In the genomic region with DNA sequence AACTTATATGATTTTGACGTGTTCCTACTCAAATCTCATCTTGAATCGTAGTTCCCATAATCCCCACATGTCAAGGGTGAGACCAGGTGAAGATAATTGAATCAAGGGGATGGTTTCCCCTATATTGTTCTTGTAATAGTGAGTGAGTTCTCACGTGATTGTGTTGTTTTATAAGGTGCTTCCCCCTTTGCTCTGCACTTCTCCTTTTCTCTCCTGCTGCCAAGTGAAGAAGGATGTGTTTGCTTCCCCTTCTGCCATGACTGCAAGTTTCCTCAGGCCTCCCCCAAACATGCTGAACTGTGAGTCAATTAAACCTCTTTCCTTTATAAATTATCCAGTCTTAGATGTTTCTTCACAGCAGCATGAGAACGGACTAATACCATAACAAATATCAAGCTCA, we compare ENCODE assay signal across 21 cellular contexts.
DNase-seq lines count a peak whose midpoint lies in the region; ATAC-seq and TF ChIP-seq lines count a peak whose summit lies in the region.
"Had no signal": no experiment of that assay in that cellular context is flagged by ENCODE, and none has a peak within 500 bp of the region (broad histone marks: within the 10 kb centered on the region; RNA-seq: fewer than 3 reads in every experiment).

No MANE protein-coding gene starts in this region.

- no peak for TF ChIP-seq CTCF in GM23338 (conservative IDR thresholded peaks at IDR 0.05; ENCODE audit: low read depth in 2 of 2)

- no peak overlapping the region for H3K27ac ChIP-seq in CD8-positive, alpha-beta memory T cell (ENCODE audit: low read depth, low read length)
- H3K27ac ChIP-seq in GM23338 (ENCODE audit: low read depth), result no peak overlapping the region

- DNase-seq in AML-193 (lab: John Stamatoyannopoulos, UW), result peak; percentile 72 to 78
- peak; percentile 8 for DNase-seq in NAMALWA (ENCODE audit: low spot score)
- DNase-seq in SKM-1 (lab: John Stamatoyannopoulos, UW; ENCODE audit: unreplicated experiment), result peak; percentile 36
- no peak for DNase-seq in effector CD8-positive, alpha-beta T cell (lab: John Stamatoyannopoulos, UW)
- no peak for DNase-seq in CD8-positive, alpha-beta memory T cell
- no peak for DNase-seq in activated CD8-positive, alpha-beta memory T cell treated with anti-CD3 and anti-CD28 coated beads, Interleukin-2, amount 50 U/mL, for 48 hours
- DNase-seq in GM23338 (ENCODE audit: low spot score), result no peak
- DNase-seq: BE2C; CD4-positive, alpha-beta T cell; EL; NCI-H1092 treated with DMSO at 0.1 percent for 48 hours; NCI-H146; NCI-H2081; NCI-H446; NCI-H69; RPMI8226; SHP77 treated with DMSO at 0.1 percent for 48 hours; T-helper 17 cell had no signal

- POLR2A ChIA-PET in CD8-positive, alpha-beta memory T cell (lab: Charles Lee), result no interaction called here

- no peaks in the 10 kb centered on the region for H3F3A ChIP-seq in GM23338 (replicated peaks; ENCODE audit: low read depth)

- no peaks in the 10 kb centered on the region for H3K4me1 ChIP-seq in CD8-positive, alpha-beta memory T cell (ENCODE audit: insufficient read depth, low read length)
- H3K4me1 ChIP-seq in GM23338 (ENCODE audit: insufficient read depth), result no peaks in the 10 kb centered on the region
- H3K4me1 ChIP-seq: BE2C, HAP-1 had no signal

- no peaks in the 10 kb centered on the region for H3K9me3 Mint-ChIP-seq in CD8-positive, alpha-beta memory T cell
- no peaks in the 10 kb centered on the region for H3K9me3 Mint-ChIP-seq in GM23338
- H3K9me3 Mint-ChIP-seq: CD4-positive, alpha-beta T cell had no signal

- no peaks in the 10 kb centered on the region for H3K27me3 ChIP-seq in CD8-positive, alpha-beta memory T cell (ENCODE audit: insufficient read depth, low read length, poor library complexity, severe bottlenecking)
- H3K27me3 ChIP-seq in GM23338 (ENCODE audit: insufficient read depth), result no peaks in the 10 kb centered on the region
- H3K27me3 ChIP-seq: BE2C had no signal

- CTCF ChIA-PET in CD8-positive, alpha-beta memory T cell (lab: Charles Lee), result no interaction called here

- no peaks in the 10 kb centered on the region for H3K4me1 Mint-ChIP-seq in CD8-positive, alpha-beta memory T cell
- H3K4me1 Mint-ChIP-seq in GM23338, result no peaks in the 10 kb centered on the region
- H3K4me1 Mint-ChIP-seq: T-helper 17 cell had no signal

- no peaks in the 10 kb centered on the region for H3K9me3 ChIP-seq in CD8-positive, alpha-beta memory T cell (ENCODE audit: low read length)
- H3K9me3 ChIP-seq: BE2C, HAP-1 had no signal

- H3K27me3 Mint-ChIP-seq in CD8-positive, alpha-beta memory T cell, result peaks cover 3 to 4% of the 10 kb centered on the region in 2 donors
- no peaks in the 10 kb centered on the region for H3K27me3 Mint-ChIP-seq in GM23338 (ENCODE audit: insufficient read depth, low read depth, poor library complexity)
- H3K27me3 Mint-ChIP-seq: CD4-positive, alpha-beta T cell had no signal

- no peaks in the 10 kb centered on the region for H3K79me2 ChIP-seq in GM23338 (replicated peaks; ENCODE audit: insufficient read depth)

- H3K27ac Mint-ChIP-seq in CD8-positive, alpha-beta memory T cell, result no peak overlapping the region
- no peak overlapping the region for H3K27ac Mint-ChIP-seq in GM23338
- H3K27ac Mint-ChIP-seq: CD4-positive, alpha-beta T cell; T-helper 17 cell had no signal

- no peaks in the 10 kb centered on the region for H4K20me1 ChIP-seq in GM23338 (replicated peaks; ENCODE audit: insufficient read depth)

- H3K36me3 ChIP-seq in CD8-positive, alpha-beta memory T cell (ENCODE audit: insufficient read depth, low read length), result no peaks in the 10 kb centered on the region
- H3K36me3 ChIP-seq in GM23338 (ENCODE audit: insufficient read depth), result no peaks in the 10 kb centered on the region
- H3K36me3 ChIP-seq: BE2C, HAP-1 had no signal

- no peak overlapping the region for H3K4me2 ChIP-seq in GM23338

- H3K4me3 ChIP-seq in CD8-positive, alpha-beta memory T cell (ENCODE audit: low read length), result no peak overlapping the region
- H3K4me3 ChIP-seq in GM23338, result no peak overlapping the region
- H3K4me3 ChIP-seq: HAP-1 had no signal

- H3K4me3 Mint-ChIP-seq in CD8-positive, alpha-beta memory T cell, result no peak overlapping the region
- H3K4me3 Mint-ChIP-seq in GM23338, result no peak overlapping the region
- H3K4me3 Mint-ChIP-seq: CD4-positive, alpha-beta T cell; T-helper 17 cell had no signal

- ATAC-seq in HG03565 (IDR thresholded peaks at IDR 0.05; ENCODE audit: unreplicated experiment), result peak; percentile 45
- ATAC-seq in GM23338, result no peak
- ATAC-seq: PC-3, T-helper 17 cell had no signal

- no peaks in the 10 kb centered on the region for H3K36me3 Mint-ChIP-seq in CD8-positive, alpha-beta memory T cell
- H3K36me3 Mint-ChIP-seq in GM23338 (ENCODE audit: low read depth), result no peaks in the 10 kb centered on the region

- no peaks in the 10 kb centered on the region for H3K9me2 ChIP-seq in GM23338 (ENCODE audit: insufficient read depth)

- H2AFZ ChIP-seq in GM23338, result no peak overlapping the region

TF ChIP-seq in GM23338, 12 proteins besides CTCF, POLR2A, EP300 and RAD21 (continues in another document):
- TF ChIP-seq EZH2 (IDR thresholded peaks at IDR 0.05; ENCODE audit: low read depth, unreplicated experiment) (no peak), JUNB (IDR thresholded peaks at IDR 0.05; ENCODE audit: unreplicated experiment) (no peak), ZNF331 (CRISPR knock-in tag; IDR thresholded peaks at IDR 0.05; ENCODE audit: low read depth) (no peak), NANOG (IDR thresholded peaks at IDR 0.05; ENCODE audit: borderline replicate concordance) (no peak), CREB1 (CRISPR knock-in tag; IDR thresholded peaks at IDR 0.05; ENCODE audit: low read depth) (no peak), ZNF114 (CRISPR knock-in tag; IDR thresholded peaks at IDR 0.05) (no peak)
- TF ChIP-seq, protein P1, sequence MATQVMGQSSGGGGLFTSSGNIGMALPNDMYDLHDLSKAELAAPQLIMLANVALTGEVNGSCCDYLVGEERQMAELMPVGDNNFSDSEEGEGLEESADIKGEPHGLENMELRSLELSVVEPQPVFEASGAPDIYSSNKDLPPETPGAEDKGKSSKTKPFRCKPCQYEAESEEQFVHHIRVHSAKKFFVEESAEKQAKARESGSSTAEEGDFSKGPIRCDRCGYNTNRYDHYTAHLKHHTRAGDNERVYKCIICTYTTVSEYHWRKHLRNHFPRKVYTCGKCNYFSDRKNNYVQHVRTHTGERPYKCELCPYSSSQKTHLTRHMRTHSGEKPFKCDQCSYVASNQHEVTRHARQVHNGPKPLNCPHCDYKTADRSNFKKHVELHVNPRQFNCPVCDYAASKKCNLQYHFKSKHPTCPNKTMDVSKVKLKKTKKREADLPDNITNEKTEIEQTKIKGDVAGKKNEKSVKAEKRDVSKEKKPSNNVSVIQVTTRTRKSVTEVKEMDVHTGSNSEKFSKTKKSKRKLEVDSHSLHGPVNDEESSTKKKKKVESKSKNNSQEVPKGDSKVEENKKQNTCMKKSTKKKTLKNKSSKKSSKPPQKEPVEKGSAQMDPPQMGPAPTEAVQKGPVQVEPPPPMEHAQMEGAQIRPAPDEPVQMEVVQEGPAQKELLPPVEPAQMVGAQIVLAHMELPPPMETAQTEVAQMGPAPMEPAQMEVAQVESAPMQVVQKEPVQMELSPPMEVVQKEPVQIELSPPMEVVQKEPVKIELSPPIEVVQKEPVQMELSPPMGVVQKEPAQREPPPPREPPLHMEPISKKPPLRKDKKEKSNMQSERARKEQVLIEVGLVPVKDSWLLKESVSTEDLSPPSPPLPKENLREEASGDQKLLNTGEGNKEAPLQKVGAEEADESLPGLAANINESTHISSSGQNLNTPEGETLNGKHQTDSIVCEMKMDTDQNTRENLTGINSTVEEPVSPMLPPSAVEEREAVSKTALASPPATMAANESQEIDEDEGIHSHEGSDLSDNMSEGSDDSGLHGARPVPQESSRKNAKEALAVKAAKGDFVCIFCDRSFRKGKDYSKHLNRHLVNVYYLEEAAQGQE (IDR thresholded peaks at IDR 0.05; ENCODE audit: unreplicated experiment), result no peak

Comparison
In these comparisons a context has a peak if more than half of its experiments do, and no peak if none do; other contexts are left out.
1. DNase-seq: peak in AML-193 (2 of 2), NAMALWA (single experiment) and SKM-1 (single experiment); none in effector CD8-positive, alpha-beta T cell (single experiment), CD8-positive, alpha-beta memory T cell (0 of 5), activated CD8-positive, alpha-beta memory T cell treated with anti-CD3 and anti-CD28 coated beads, Interleukin-2, amount 50 U/mL, for 48 hours (single experiment) and GM23338 (single experiment).